Comparison of ENCODE assay signal across 16 cellular contexts in the genomic region with DNA sequence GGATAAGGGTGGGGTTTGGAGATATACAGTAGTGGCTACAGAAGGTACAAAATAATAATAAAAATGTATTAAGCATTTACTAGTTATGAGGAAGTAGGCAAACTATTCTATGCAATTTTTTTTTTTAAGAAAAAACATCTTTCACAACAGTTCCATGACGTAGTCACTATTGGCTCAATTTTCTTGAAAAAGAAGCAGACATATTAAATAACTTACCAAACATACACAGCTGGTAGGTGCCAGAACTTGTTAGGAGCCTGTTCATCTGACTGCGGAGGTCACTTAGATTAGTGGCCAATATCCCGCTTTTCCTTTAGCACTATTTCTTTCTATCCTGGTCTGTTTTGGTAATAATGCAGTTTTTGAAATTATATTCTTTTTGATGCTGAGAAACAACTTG.
"Had no signal": no experiment of that assay in that cellular context is flagged by ENCODE, and none has a peak within 500 bp of the region (broad histone marks: within the 10 kb centered on the region; RNA-seq: fewer than 3 reads in every experiment).

No MANE protein-coding gene starts in this region.

- H3K36me3 ChIP-seq: thyroid gland had no signal

- H3K4me1 ChIP-seq: thyroid gland had no signal

- H3K4me3 ChIP-seq: dorsolateral prefrontal cortex, thyroid gland had no signal

- ATAC-seq: activated CD8-positive, alpha-beta memory T cell treated with anti-CD3 and anti-CD28 coated beads, Interleukin-2, amount 10 ng/mL, durations not matched to agents 7 days and 5 days; left ventricle myocardium superior; natural killer cell treated with Interleukin-12 subunit alpha and Interleukin-12 subunit beta and Interleukin-15 and Interleukin-18, amount 100 ng/mL, for 72 hours; T-cell had no signal

- H3K27me3 ChIP-seq: dorsolateral prefrontal cortex, thyroid gland had no signal

- H3K27ac ChIP-seq: dorsolateral prefrontal cortex, thyroid gland had no signal

- H3K9me3 ChIP-seq: thyroid gland had no signal

- DNase-seq: activated B cell treated with CpG ODN at 0.5 μM for 24 hours; activated CD4-positive, alpha-beta memory T cell treated with anti-CD3 and anti-CD28 coated beads for 36 hours; activated CD4-positive, alpha-beta T cell treated with anti-CD3 and anti-CD28 coated beads for 4 hours; activated CD8-positive, alpha-beta memory T cell treated with anti-CD3 and anti-CD28 coated beads, Interleukin-2, amount 10 ng/mL, durations not matched to agents 7 days and 5 days; activated naive CD4-positive, alpha-beta T cell; activated naive CD8-positive, alpha-beta T cell treated with anti-CD3 and anti-CD28 coated beads for 36 hours; amygdala; dorsolateral prefrontal cortex; immature natural killer cell; left ventricle myocardium superior; posterior cingulate gyrus; stimulated activated CD4-positive, alpha-beta T cell treated with anti-CD3 and anti-CD28 coated beads, Interleukin-2, amount 100 ng/mL, for 24 hours; stimulated activated naive CD4-positive, alpha-beta T cell treated with Interleukin-2 at 50 U/mL for 16 hours; T-cell; thyroid gland had no signal
